In the genomic region with DNA sequence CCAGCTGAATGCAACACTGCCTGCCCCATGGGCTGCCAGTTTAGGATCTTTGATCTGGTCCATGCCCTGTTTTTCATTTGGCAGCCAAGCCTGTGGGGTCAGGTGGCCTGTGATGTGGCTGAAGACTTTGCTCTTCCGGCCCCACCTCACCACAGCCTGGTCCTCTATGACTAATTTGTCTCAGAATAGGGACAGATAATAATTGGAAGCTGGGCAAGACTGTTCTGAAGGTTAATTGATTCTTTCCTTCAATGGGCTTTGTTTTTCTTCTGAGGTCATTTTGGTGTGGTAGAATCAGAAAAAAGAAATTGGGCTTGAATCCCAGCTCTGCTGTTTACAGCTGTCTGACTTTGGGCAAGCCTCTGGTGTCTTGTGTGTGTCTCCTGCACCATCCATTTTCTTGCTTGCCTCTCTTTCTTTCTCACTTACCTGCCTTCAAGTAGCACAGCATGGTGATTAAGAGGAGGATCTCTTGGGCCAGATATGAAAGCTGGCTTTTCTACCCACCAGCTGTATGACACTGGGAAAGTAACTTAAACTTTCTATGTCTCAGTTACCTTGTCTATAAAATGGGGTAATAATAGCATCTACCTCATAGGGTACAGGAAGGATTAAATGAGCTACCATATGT, we compare ENCODE assay signal across 9 cellular contexts. TPM values are rescaled to one million over a fixed set of nuclear protein-coding genes. Genes with fewer than 3 reads are reported as not detected.
A peak's percentile ranks its signal among the peaks of the same experiment; 100 is the strongest.
DNase-seq lines count a peak whose midpoint lies in the region; ATAC-seq and TF ChIP-seq lines count a peak whose summit lies in the region.
"Had no signal": no experiment of that assay in that cellular context is flagged by ENCODE, and none has a peak within 500 bp of the region (broad histone marks: within the 10 kb centered on the region; RNA-seq: fewer than 3 reads in every experiment).

No MANE protein-coding gene starts in this region.

- H3K36me3 Mint-ChIP-seq in brain, result peaks cover 23% of the 10 kb centered on the region
- H3K36me3 Mint-ChIP-seq in naive thymus-derived CD8-positive, alpha-beta T cell, result peaks cover 5 to 47% (median 18%) of the 10 kb centered on the region in 3 donors

- H3K14ac ChIP-seq in neuronal stem cell (ENCODE audit: low read length), result no peak overlapping the region

- no peak overlapping the region for H3K4me3 ChIP-seq in BLaER1
- no peak overlapping the region for H3K4me3 ChIP-seq in neuronal stem cell (ENCODE audit: low read length in 2 of 2)

- TF ChIP-seq CTCF in brain (conservative IDR thresholded peaks at IDR 0.05), result no peak

- no peak overlapping the region for H4K8ac ChIP-seq in neuronal stem cell (ENCODE audit: low read depth, low read length)

- no peak overlapping the region for H3K18ac ChIP-seq in neuronal stem cell (ENCODE audit: low read length)

- H3K9ac ChIP-seq in BLaER1 (no peak overlapping the region), neuronal stem cell (ENCODE audit: low read depth, low read length, poor library complexity) (no peak overlapping the region)

- H2AK5ac ChIP-seq in neuronal stem cell (ENCODE audit: low read depth, low read length), result no peak overlapping the region

- no peak overlapping the region for H2BK15ac ChIP-seq in neuronal stem cell (ENCODE audit: low read length)

- no peak overlapping the region for H4K91ac ChIP-seq in neuronal stem cell (ENCODE audit: low read depth, low read length, poor library complexity)

- peaks cover 48% of the 10 kb centered on the region for H3K36me3 ChIP-seq in BLaER1
- H3K36me3 ChIP-seq in neuronal stem cell (replicated peaks in 1 of 2; ENCODE audit: control insufficient read depth in 2 of 2, insufficient read depth in 2 of 2, low read length in 2 of 2), result peaks cover 3 to 18% of the 10 kb centered on the region in 2 donors

- peak overlapping the region; percentile 22 for H3K4me2 ChIP-seq in BLaER1
- no peak overlapping the region for H3K4me2 ChIP-seq in neuronal stem cell (ENCODE audit: insufficient read depth, low read length, poor library complexity, severe bottlenecking)

- peak overlapping the region in 4 of 5 experiments; percentile 78 to 99 (median 93) for H3K27ac Mint-ChIP-seq in brain
- H3K27ac Mint-ChIP-seq in naive thymus-derived CD8-positive, alpha-beta T cell, result peak overlapping the region in 6 of 10 donors; percentile 8 to 79 (median 22)
- H3K27ac Mint-ChIP-seq: activated naive CD4-positive, alpha-beta T cell treated with anti-CD3 and anti-CD28 coated beads, Interleukin-2, amount 50 U/mL, for 72 hours had no signal

- no peak overlapping the region for H2BK120ac ChIP-seq in neuronal stem cell (ENCODE audit: low read depth, low read length)

- no peaks in the 10 kb centered on the region for H3K9me3 Mint-ChIP-seq in brain
- no peaks in the 10 kb centered on the region for H3K9me3 Mint-ChIP-seq in naive thymus-derived CD8-positive, alpha-beta T cell
- H3K9me3 Mint-ChIP-seq: activated naive CD4-positive, alpha-beta T cell treated with anti-CD3 and anti-CD28 coated beads, Interleukin-2, amount 50 U/mL, for 72 hours had no signal

- no peak overlapping the region for H3K23ac ChIP-seq in neuronal stem cell (ENCODE audit: low read depth, low read length, poor library complexity)

- no peak overlapping the region for H3K27ac ChIP-seq in BLaER1
- no peak overlapping the region for H3K27ac ChIP-seq in neuronal stem cell (replicated peaks; ENCODE audit: low read length)

- no peak overlapping the region for H2AFZ ChIP-seq in neuronal stem cell (ENCODE audit: low read length)

- H3K27me3 Mint-ChIP-seq in brain, result no peaks in the 10 kb centered on the region
- H3K27me3 Mint-ChIP-seq in naive thymus-derived CD8-positive, alpha-beta T cell, result no peaks in the 10 kb centered on the region

- H3K9me3 ChIP-seq in BLaER1 (no peaks in the 10 kb centered on the region), neuronal stem cell (replicated peaks in 1 of 2; ENCODE audit: control insufficient read depth in 2 of 2, insufficient read depth in 1 of 2, low read depth in 1 of 2, low read length in 2 of 2) (no peaks in the 10 kb centered on the region)

- no peak overlapping the region for H2BK12ac ChIP-seq in neuronal stem cell (ENCODE audit: low read length)

- H3K27me3 ChIP-seq in BLaER1 (no peaks in the 10 kb centered on the region), neuronal stem cell (ENCODE audit: control insufficient read depth in 3 of 3, insufficient read depth in 3 of 3, low read depth in 1 of 3, low read length in 3 of 3) (no peaks in the 10 kb centered on the region)

- no peak for DNase-seq in naive thymus-derived CD8-positive, alpha-beta T cell
- no peak for DNase-seq in iPS-NIHi11 (ENCODE audit: low spot score)
- no peak for DNase-seq in neuronal stem cell (ENCODE audit: low spot score)
- DNase-seq in NCI-H1417 treated with DMSO at 0.1 percent for 48 hours (lab: John Stamatoyannopoulos, UW), result no peak

- POLR2A ChIA-PET in naive thymus-derived CD8-positive, alpha-beta T cell (lab: Charles Lee), result no interaction called here

- H3K4me1 ChIP-seq in BLaER1 (peaks cover 13% of the 10 kb centered on the region), neuronal stem cell (ENCODE audit: control insufficient read depth in 2 of 2, insufficient read depth in 1 of 2, low read depth in 1 of 2, low read length in 2 of 2) (peaks cover 10 to 15% of the 10 kb centered on the region in 2 donors)

- peak; percentile 70 for ATAC-seq in GM19324 (IDR thresholded peaks at IDR 0.05; ENCODE audit: low FRiP score, unreplicated experiment)
- peak; percentile 91 for ATAC-seq in HG03342 (IDR thresholded peaks at IDR 0.05; ENCODE audit: unreplicated experiment)
- no peak for ATAC-seq in naive thymus-derived CD8-positive, alpha-beta T cell

- H2BK5ac ChIP-seq in neuronal stem cell (ENCODE audit: low read length), result no peak overlapping the region

- WGBS in neuronal stem cell (ENCODE audit: extremely low coverage in 2 of 2, insufficient read length in 2 of 2, insufficient replicate concordance in 1 of 2), 2 donors, result no CpG with 5 or more reads among the region's 1 CpG

- no peak overlapping the region for H3K4me3 Mint-ChIP-seq in brain
- H3K4me3 Mint-ChIP-seq in naive thymus-derived CD8-positive, alpha-beta T cell, result peak overlapping the region in 1 of 10 donors; percentile 62

- no peak overlapping the region for H3K4ac ChIP-seq in neuronal stem cell (ENCODE audit: low read length)

- peaks cover 46% of the 10 kb centered on the region for H4K20me1 ChIP-seq in BLaER1

- H3K4me1 Mint-ChIP-seq in brain, result peaks cover 92% of the 10 kb centered on the region
- peaks cover 3 to 27% (median 23%) of the 10 kb centered on the region in 4 donors for H3K4me1 Mint-ChIP-seq in naive thymus-derived CD8-positive, alpha-beta T cell

- H3K79me1 ChIP-seq in neuronal stem cell (ENCODE audit: low read depth, low read length), result no peaks in the 10 kb centered on the region

RNA-seq across cellular contexts. Expression of gene ABHD2, which starts 24.2 kb away (rescaled TPM):
- 82.7 TPM for polyA plus RNA-seq in brain (ENCODE audit: insufficient read depth, low read depth, low replicate concordance)
- 10 to 100 TPM; 47.6 to 49.9 TPM for total RNA-seq in naive thymus-derived CD8-positive, alpha-beta T cell
- polyA plus RNA-seq in naive thymus-derived CD8-positive, alpha-beta T cell, result 10 to 100 TPM; 14.0 to 17.1 (median 15.0) TPM
- polyA plus RNA-seq in neuronal stem cell (2013, experiment 1 of 2), result 7.2 TPM
- 7.2 TPM for polyA plus RNA-seq in neuronal stem cell (2013, experiment 2 of 2)

Comparison
In these comparisons a context has a peak if more than half of its experiments do, and no peak if none do; other contexts are left out.
1. ATAC-seq: peak in GM19324 (single experiment) and HG03342 (single experiment); none in naive thymus-derived CD8-positive, alpha-beta T cell (0 of 2).